24 cellular contexts compared by ENCODE assay signal in the genomic region with DNA sequence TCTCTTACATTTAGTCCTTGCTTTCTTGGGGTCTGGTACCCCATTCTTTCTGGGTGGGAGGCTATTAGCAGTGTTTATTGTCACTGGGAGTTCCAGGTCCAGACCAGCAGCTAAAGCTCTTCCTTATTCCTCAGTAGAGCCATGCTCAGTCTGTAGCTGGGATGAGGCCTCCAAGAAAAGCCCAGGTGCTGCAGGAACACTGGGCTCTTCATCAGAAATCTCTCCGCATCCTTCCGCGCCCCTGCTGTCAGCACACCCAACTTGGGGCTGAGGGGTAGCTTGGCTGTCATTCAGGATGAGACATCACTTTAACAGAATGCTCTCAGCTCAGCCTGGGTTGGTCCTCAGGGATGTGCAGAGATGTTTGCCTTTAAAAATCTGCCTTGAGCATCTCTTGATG.
"Had no signal": no experiment of that assay in that cellular context is flagged by ENCODE, and none has a peak within 500 bp of the region (broad histone marks: within the 10 kb centered on the region; RNA-seq: fewer than 3 reads in every experiment).

No MANE protein-coding gene starts in this region.

- DNase-seq: Kasumi-1, MM.1S, NCI-H1092 treated with DMSO at 0.1 percent for 48 hours, NCI-H1436, NCI-H187, NCI-H2029, NCI-H2081 treated with DMSO at 0.1 percent for 48 hours, NCI-H2171, NCI-H226, NCI-H446, NCI-H510A, NCI-H524 treated with DMSO at 0.1 percent for 48 hours, NCI-H69, NCI-H774, PC-3, Right ventricle myocardium superior, SIG-M5, SK-N-SH had no signal

- ATAC-seq: K562, Panc1, PC-3 had no signal

- H3K4me1 Mint-ChIP-seq: IgD-negative memory B cell had no signal

- H3K4me3 Mint-ChIP-seq: IgD-negative memory B cell had no signal

- H3K27me3 ChIP-seq: SJSA1 had no signal

- H3K36me3 ChIP-seq: SJSA1 had no signal

- H3K4me3 ChIP-seq: K562, SJSA1 had no signal

- H3K9me3 ChIP-seq: SJSA1, SK-N-SH had no signal

- H3K27ac Mint-ChIP-seq: IgD-negative memory B cell had no signal

- H3K27ac ChIP-seq: HL-60, KMS-11, SJSA1 had no signal
